8 cellular contexts compared by ENCODE assay signal in the genomic region with DNA sequence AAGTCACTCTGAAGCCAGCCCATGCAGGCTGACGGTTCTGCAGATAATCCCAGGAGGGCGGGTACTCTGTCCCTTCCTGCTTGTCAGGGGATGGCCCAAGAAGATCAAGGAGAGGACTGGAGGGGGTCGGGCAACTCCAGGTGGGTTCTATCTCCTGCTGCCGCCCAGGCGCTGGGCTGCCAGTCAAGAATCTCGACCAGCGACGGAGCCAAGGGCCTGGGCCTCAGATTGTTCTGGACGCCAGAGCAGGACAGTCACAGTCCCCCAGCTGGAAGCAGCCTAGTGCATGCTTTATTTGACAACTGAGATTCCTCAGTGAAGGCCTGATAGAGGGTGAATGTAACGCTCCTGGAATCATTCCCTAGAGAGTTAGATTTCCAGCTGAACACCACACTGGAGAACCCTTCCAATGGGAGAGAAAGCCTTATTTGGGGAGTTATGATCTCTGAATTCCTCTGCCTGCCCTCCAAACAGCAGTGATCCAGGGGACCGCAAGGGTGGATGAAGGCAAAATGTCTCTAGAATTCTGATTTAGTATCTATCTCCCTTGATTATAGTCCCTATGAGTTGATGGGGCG. TPM values are rescaled to one million over a fixed set of nuclear protein-coding genes. Genes with fewer than 3 reads are reported as not detected.
DNase-seq lines count a peak whose midpoint lies in the region; TF ChIP-seq lines count a peak whose summit lies in the region.

No MANE protein-coding gene starts in this region.

- peaks cover 22% of the 10 kb centered on the region for H3K27me3 ChIP-seq in NT2/D1 (ENCODE audit: insufficient read depth, insufficient read length)
- H3K27me3 ChIP-seq in esophagus (ENCODE audit: control insufficient read depth in 1 of 2, insufficient read depth in 2 of 2, low read length in 2 of 2), result no peaks in the 10 kb centered on the region
- no peaks in the 10 kb centered on the region for H3K27me3 ChIP-seq in suprapubic skin
- H3K27me3 ChIP-seq in HAP-1 (ENCODE audit: low read depth), result no peaks in the 10 kb centered on the region

- peak overlapping the region; percentile 86 for H3K4me3 Mint-ChIP-seq in mesothelial cell of epicardium

- H3K27ac ChIP-seq in esophagus (ENCODE audit: low read depth in 2 of 2, low read length in 1 of 2), result peak overlapping the region; percentile 34 to 36
- H3K27ac ChIP-seq in suprapubic skin, result peak overlapping the region; percentile 90

- H3K9ac ChIP-seq in NT2/D1 (ENCODE audit: insufficient read length, low read depth), result peak overlapping the region; percentile 62

- DNase-seq in NT2/D1 (ENCODE audit: low read depth, low spot score) (no peak), mesothelial cell of epicardium (ENCODE audit: low spot score in 2 of 2, unreplicated experiment in 2 of 2) (no peak), suprapubic skin (ENCODE audit: low spot score in 2 of 2) (no peak), SKM-1 (lab: John Stamatoyannopoulos, UW; ENCODE audit: unreplicated experiment) (no peak), HAP-1 (ENCODE audit: low spot score in 2 of 2) (no peak), DMS 273 treated with DMSO at 0.1 percent for 48 hours (lab: John Stamatoyannopoulos, UW) (no peak)
- DNase-seq in activated CD8-positive, alpha-beta memory T cell treated with anti-CD3 and anti-CD28 coated beads, Interleukin-2, amount 50 U/mL, for 48 hours, result no peak

- TF ChIP-seq EP300 in suprapubic skin (IDR thresholded peaks at IDR 0.05), result no peak

- H3K4me1 ChIP-seq in NT2/D1 (ENCODE audit: insufficient read depth, insufficient read length) (peaks cover 20% of the 10 kb centered on the region), esophagus (ENCODE audit: control insufficient read depth in 2 of 2, insufficient read depth in 2 of 2, low read length in 1 of 2) (peaks cover 7 to 19% of the 10 kb centered on the region in 2 donors), suprapubic skin (peaks cover 68% of the 10 kb centered on the region), HAP-1 (peaks cover 9% of the 10 kb centered on the region)

- no peak overlapping the region for H3K4me3 ChIP-seq in NT2/D1 (ENCODE audit: insufficient read length, low read depth)
- H3K4me3 ChIP-seq in esophagus (ENCODE audit: low read depth in 1 of 2, low read length in 2 of 2), result no peak overlapping the region
- no peak overlapping the region for H3K4me3 ChIP-seq in suprapubic skin
- no peak overlapping the region for H3K4me3 ChIP-seq in HAP-1

- in situ Hi-C loops in HAP-1 (cut with MboI; ENCODE audit: low sequenced_read_pairs), result no loop called here

- peaks cover 60% of the 10 kb centered on the region for H3K4me1 Mint-ChIP-seq in mesothelial cell of epicardium

- H3K9me3 ChIP-seq in NT2/D1 (ENCODE audit: insufficient read depth, low read length) (no peaks in the 10 kb centered on the region), esophagus (ENCODE audit: control insufficient read depth in 2 of 2, insufficient read depth in 1 of 2, low read depth in 1 of 2, low read length in 1 of 2) (no peaks in the 10 kb centered on the region), suprapubic skin (no peaks in the 10 kb centered on the region), HAP-1 (no peaks in the 10 kb centered on the region)

- H3K27ac Mint-ChIP-seq in mesothelial cell of epicardium, result peak overlapping the region; percentile 94

- no peaks in the 10 kb centered on the region for H3K9me3 Mint-ChIP-seq in mesothelial cell of epicardium

- TF ChIP-seq POLR2A in suprapubic skin (IDR thresholded peaks at IDR 0.05), result no peak

- H3K36me3 Mint-ChIP-seq in mesothelial cell of epicardium, result no peaks in the 10 kb centered on the region

- no peak for TF ChIP-seq CTCF in mesothelial cell of epicardium (IDR thresholded peaks at IDR 0.05; ENCODE audit: unreplicated experiment)
- no peak for TF ChIP-seq CTCF in suprapubic skin (IDR thresholded peaks at IDR 0.05)

- WGBS in esophagus, 2 donors, result 65 to 74% methylated on average over 12 of the region's 12 CpGs
- WGBS in suprapubic skin, result 71% methylated on average over 3 of the region's 12 CpGs

- H3K27me3 Mint-ChIP-seq in mesothelial cell of epicardium (ENCODE audit: low read depth), result no peaks in the 10 kb centered on the region

- H3K36me3 ChIP-seq in NT2/D1 (ENCODE audit: insufficient read depth, insufficient read length, low read length) (peaks cover 8% of the 10 kb centered on the region), esophagus (ENCODE audit: control insufficient read depth in 2 of 2, insufficient read depth in 2 of 2, low read length in 1 of 2) (no peaks in the 10 kb centered on the region), suprapubic skin (no peaks in the 10 kb centered on the region), HAP-1 (replicated peaks) (no peaks in the 10 kb centered on the region)

RNA-seq across cellular contexts. Expression of a gene that starts 1.2 kb away (rescaled TPM):
- polyA plus RNA-seq in esophagus, result 10 to 100 TPM; 21.9 to 65.1 TPM
- total RNA-seq in mesothelial cell of epicardium (33.3 to 38.7 TPM (median 35.3 TPM) in 3 replicates), suprapubic skin (100 to 1,000 TPM; 111 to 219 (median 153) TPM)
